ENCODE assay signal across 10 cellular contexts in the genomic region with DNA sequence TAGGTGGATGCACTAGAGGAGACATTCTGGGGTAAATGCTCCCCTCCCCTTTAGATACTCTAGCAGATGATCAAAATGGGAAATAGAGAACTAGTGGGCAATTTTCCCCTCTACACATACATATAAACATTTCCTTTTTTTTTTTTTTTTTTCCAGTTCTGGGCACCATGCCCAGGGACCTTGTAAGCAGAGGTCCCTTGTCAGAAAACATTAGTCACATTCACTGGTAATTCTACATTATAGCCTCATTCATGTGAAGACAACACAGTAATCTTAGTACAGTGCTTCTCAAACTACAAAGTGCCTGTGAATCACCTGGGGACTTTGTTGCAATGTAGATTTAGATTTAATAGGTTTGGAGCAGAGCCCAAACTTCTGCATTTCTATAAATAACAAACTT.
DNase-seq lines count a peak whose midpoint lies in the region; ATAC-seq and TF ChIP-seq lines count a peak whose summit lies in the region.
"Had no signal": no experiment of that assay in that cellular context is flagged by ENCODE, and none has a peak within 500 bp of the region (broad histone marks: within the 10 kb centered on the region; RNA-seq: fewer than 3 reads in every experiment).

No MANE protein-coding gene starts in this region.

- intact Hi-C loops in Right ventricle myocardium inferior (cut with DNase I) = no loop called here

- H3K4me3 ChIP-seq in cardiac muscle cell = no peak overlapping the region

- no peaks in the 10 kb centered on the region for H3K27me3 ChIP-seq in cardiac muscle cell

- peak overlapping the region; percentile 54 for H3K27ac ChIP-seq in cardiac muscle cell

- ATAC-seq in Right ventricle myocardium inferior (no peak), GM19455 (IDR thresholded peaks at IDR 0.05; ENCODE audit: unreplicated experiment) (no peak), HG03135 (IDR thresholded peaks at IDR 0.05; ENCODE audit: unreplicated experiment) (no peak)

- H3K36me3 ChIP-seq in cardiac muscle cell = peaks cover 24% of the 10 kb centered on the region

- peak in 1 of 2 donors; percentile 80 for DNase-seq in cardiac muscle cell (ENCODE audit: low read depth in 1 of 2, low spot score in 1 of 2)
- DNase-seq in Right ventricle myocardium inferior (ENCODE audit: missing footprints) = no peak
- DNase-seq in RPMI7951 (ENCODE audit: low read depth) = peak; percentile 70
- DNase-seq in fibroblast of the conjunctiva (ENCODE audit: low read depth) = peak; percentile 46
- DNase-seq in stimulated activated CD4-positive, alpha-beta T cell treated with anti-CD3 and anti-CD28 coated beads, Interleukin-2, amount 100 ng/mL, for 48 hours = no peak
- DNase-seq in HK-2 (ENCODE audit: unreplicated experiment) = no peak
- DNase-seq: activated CD4-positive, alpha-beta T cell treated with anti-CD3 and anti-CD28 coated beads, Interleukin-2, amount 10 ng/mL, durations not matched to agents 24 days and 14 days; NCI-H748 treated with DMSO at 0.1 percent for 48 hours had no signal

- H3K4me1 ChIP-seq in cardiac muscle cell (ENCODE audit: low read depth) = peaks cover 14% of the 10 kb centered on the region

- no peaks in the 10 kb centered on the region for H3K9me3 ChIP-seq in cardiac muscle cell (ENCODE audit: low read depth)

- no peak for TF ChIP-seq CTCF in cardiac muscle cell (IDR thresholded peaks at IDR 0.05; ENCODE audit: low read depth, low read length)

Comparison
In these comparisons a context has a peak if more than half of its experiments do, and no peak if none do; other contexts are left out.
1. DNase-seq: peak in RPMI7951 (single experiment) and fibroblast of the conjunctiva (single experiment); none in Right ventricle myocardium inferior (single experiment), stimulated activated CD4-positive, alpha-beta T cell treated with anti-CD3 and anti-CD28 coated beads, Interleukin-2, amount 100 ng/mL, for 48 hours (0 of 2) and HK-2 (single experiment).